In genomic region chr13:75415720-75416119, GRCh38 we compare ENCODE assay signal across 11 cellular contexts.
DNase-seq lines count a peak whose midpoint lies in the region; ATAC-seq and TF ChIP-seq lines count a peak whose summit lies in the region.
"Had no signal": no experiment of that assay in that cellular context is flagged by ENCODE, and none has a peak within 500 bp of the region (broad histone marks: within the 10 kb centered on the region; RNA-seq: fewer than 3 reads in every experiment).

No MANE protein-coding gene starts in this region.

- H3K27ac Mint-ChIP-seq in HFFc6, result peak overlapping the region; percentile 85
- H3K27ac Mint-ChIP-seq: activated B cell treated with CpG ODN at 0.5 μM for 24 hours; stimulated activated memory B cell treated with anti-CD40 and anti-IgM and Interleukin-4, amounts not matched to agents 10 μg/mL and 1 μg/mL and 100 μg/mL, for 72 hours had no signal

- peak overlapping the region; percentile 15 for H3K9ac ChIP-seq in adipocyte (ENCODE audit: low read length)

- H3K4me1 Mint-ChIP-seq in HFFc6 (ENCODE audit: low read depth), result peaks cover 48% of the 10 kb centered on the region
- H3K4me1 Mint-ChIP-seq: activated B cell treated with CpG ODN at 0.5 μM for 24 hours; stimulated activated memory B cell treated with anti-CD40 and anti-IgM and Interleukin-4, amounts not matched to agents 10 μg/mL and 1 μg/mL and 100 μg/mL, for 72 hours had no signal

- H3K27me3 Mint-ChIP-seq in HFFc6 (ENCODE audit: insufficient read depth), result no peaks in the 10 kb centered on the region

- TF ChIP-seq CTCF in HFFc6 (IDR thresholded peaks at IDR 0.05) (no peak), upper lobe of left lung (IDR thresholded peaks at IDR 0.05) (no peak), WERI-Rb-1 (IDR thresholded peaks at IDR 0.05; ENCODE audit: low read depth, low read length) (no peak)

- ATAC-seq in left cardiac atrium, result peak; percentile 28 to 37
- ATAC-seq in upper lobe of left lung (ENCODE audit: low FRiP score in 2 of 2), result peak in 1 of 2 donors; percentile 63
- ATAC-seq: stimulated activated memory B cell treated with anti-CD40 and anti-IgM and Interleukin-4, amounts not matched to agents 10 μg/mL and 1 μg/mL and 100 μg/mL, for 72 hours had no signal

- H3K27ac ChIP-seq in upper lobe of left lung (peak overlapping the region in 3 of 4 donors; percentile 13 to 34 (median 29)), WERI-Rb-1 (no peak overlapping the region)

- H3K36me3 ChIP-seq in adipocyte (ENCODE audit: control insufficient read depth, insufficient read depth, low read length, severe bottlenecking) (no peaks in the 10 kb centered on the region), upper lobe of left lung (no peaks in the 10 kb centered on the region), WERI-Rb-1 (no peaks in the 10 kb centered on the region)

- peak overlapping the region; percentile 34; the same call in 1 of the 2 replicates for H3K4me3 Mint-ChIP-seq in HFFc6
- H3K4me3 Mint-ChIP-seq: activated B cell treated with CpG ODN at 0.5 μM for 24 hours; stimulated activated memory B cell treated with anti-CD40 and anti-IgM and Interleukin-4, amounts not matched to agents 10 μg/mL and 1 μg/mL and 100 μg/mL, for 72 hours had no signal

- H3K27me3 ChIP-seq in adipocyte (replicated peaks; ENCODE audit: control insufficient read depth, insufficient read depth, low read length) (no peaks in the 10 kb centered on the region), upper lobe of left lung (no peaks in the 10 kb centered on the region), WERI-Rb-1 (ENCODE audit: insufficient read depth, low read depth, severe bottlenecking) (no peaks in the 10 kb centered on the region)

- peak in 1 of 4 donors; percentile 31 for TF ChIP-seq EP300 in upper lobe of left lung (IDR thresholded peaks at IDR 0.05)

- H3K4me1 ChIP-seq in adipocyte (ENCODE audit: control insufficient read depth, insufficient read depth, low read length), result peaks cover 49% of the 10 kb centered on the region
- H3K4me1 ChIP-seq in upper lobe of left lung, result peaks cover 20 to 57% (median 36%) of the 10 kb centered on the region in 4 donors

- intact Hi-C loops in left cardiac atrium (cut with DNase I) (no loop called here), posterior vena cava (cut with DNase I) (no loop called here)

- H3K36me3 Mint-ChIP-seq in HFFc6 (ENCODE audit: low read depth), result peaks cover 4% of the 10 kb centered on the region; the same call in 1 of the 2 replicates
- H3K36me3 Mint-ChIP-seq: stimulated activated memory B cell treated with anti-CD40 and anti-IgM and Interleukin-4, amounts not matched to agents 10 μg/mL and 1 μg/mL and 100 μg/mL, for 72 hours had no signal

- TF ChIP-seq POLR2A in upper lobe of left lung (IDR thresholded peaks at IDR 0.05), result no peak

- no peaks in the 10 kb centered on the region for H3K9me3 ChIP-seq in adipocyte (ENCODE audit: control insufficient read depth, low read length)
- no peaks in the 10 kb centered on the region for H3K9me3 ChIP-seq in upper lobe of left lung
- no peaks in the 10 kb centered on the region for H3K9me3 ChIP-seq in WERI-Rb-1 (ENCODE audit: severe bottlenecking)

- DNase-seq in HFFc6, result peak; percentile 71
- DNase-seq in adipocyte (ENCODE audit: low read depth), result peak; percentile 91
- no peak for DNase-seq in left cardiac atrium
- DNase-seq in upper lobe of left lung, result no peak
- DNase-seq in WERI-Rb-1, result no peak
- no peak for DNase-seq in NCI-H82 treated with DMSO at 0.1 percent for 48 hours (lab: John Stamatoyannopoulos, UW; ENCODE audit: unreplicated experiment)
- DNase-seq in posterior vena cava (ENCODE audit: low spot score), result no peak
- DNase-seq: activated B cell treated with CpG ODN at 0.5 μM for 24 hours, amygdala, NCI-H774 had no signal

- H3K9me3 Mint-ChIP-seq in HFFc6, result no peaks in the 10 kb centered on the region
- H3K9me3 Mint-ChIP-seq: activated B cell treated with CpG ODN at 0.5 μM for 24 hours; stimulated activated memory B cell treated with anti-CD40 and anti-IgM and Interleukin-4, amounts not matched to agents 10 μg/mL and 1 μg/mL and 100 μg/mL, for 72 hours had no signal

- H3K4me3 ChIP-seq in adipocyte (ENCODE audit: low read length), result no peak overlapping the region
- no peak overlapping the region for H3K4me3 ChIP-seq in upper lobe of left lung
- H3K4me3 ChIP-seq in WERI-Rb-1 (ENCODE audit: low read depth, low read length), result no peak overlapping the region

Comparison
In these comparisons a context has a peak if more than half of its experiments do, and no peak if none do; other contexts are left out.
1. DNase-seq: peak in HFFc6 (single experiment) and adipocyte (single experiment); none in left cardiac atrium (single experiment), upper lobe of left lung (0 of 2), WERI-Rb-1 (single experiment), NCI-H82 treated with DMSO at 0.1 percent for 48 hours (single experiment) and posterior vena cava (single experiment).